8 cellular contexts compared by ENCODE assay signal in genomic region chrX:46461653-46462191, GRCh38.
A peak's percentile ranks its signal among the peaks of the same experiment; 100 is the strongest.
DNase-seq lines count a peak whose midpoint lies in the region; ATAC-seq and TF ChIP-seq lines count a peak whose summit lies in the region.

No MANE protein-coding gene starts in this region.

- peak; percentile 98 for ATAC-seq in HG02759 (IDR thresholded peaks at IDR 0.05; ENCODE audit: unreplicated experiment)
- no peak for ATAC-seq in left cardiac atrium

- peak overlapping the region; percentile 9 for H3K4me3 Mint-ChIP-seq in activated CD4-positive, alpha-beta T cell treated with anti-CD3 and anti-CD28 coated beads, Interleukin-2, amount 10 ng/mL, durations not matched to agents 7 days and 5 days
- H3K4me3 Mint-ChIP-seq in progenitor cell of endocrine pancreas (ENCODE audit: low read depth) = no peak overlapping the region

- intact Hi-C loops in left cardiac atrium (cut with DNase I) = no loop called here

- TF ChIP-seq CTCF in progenitor cell of endocrine pancreas (IDR thresholded peaks at IDR 0.05; ENCODE audit: unreplicated experiment) = no peak

- peak; percentile 12 for DNase-seq in activated CD4-positive, alpha-beta T cell treated with anti-CD3 and anti-CD28 coated beads, Interleukin-2, amount 10 ng/mL, durations not matched to agents 7 days and 5 days
- DNase-seq in activated CD4-positive, alpha-beta T cell treated with anti-CD3 and anti-CD28 coated beads, Interleukin-2, amount 50 U/mL, for 1 hour = no peak
- DNase-seq in MV-4-11 (lab: John Stamatoyannopoulos, UW) (peak; percentile 64), progenitor cell of endocrine pancreas (ENCODE audit: low spot score, unreplicated experiment) (no peak), left cardiac atrium (no peak), NCI-H524 treated with DMSO at 0.1 percent for 48 hours (lab: John Stamatoyannopoulos, UW) (no peak), NCI-H82 (lab: John Stamatoyannopoulos, UW) (no peak)

- no peaks in the 10 kb centered on the region for H3K27me3 Mint-ChIP-seq in activated CD4-positive, alpha-beta T cell treated with anti-CD3 and anti-CD28 coated beads, Interleukin-2, amount 10 ng/mL, durations not matched to agents 7 days and 5 days
- H3K27me3 Mint-ChIP-seq in progenitor cell of endocrine pancreas = no peaks in the 10 kb centered on the region

- CTCF ChIA-PET in activated CD4-positive, alpha-beta T cell treated with anti-CD3 and anti-CD28 coated beads, Interleukin-2, amount 10 ng/mL, durations not matched to agents 7 days and 5 days (lab: Charles Lee) = interaction anchor here (0.6 kb wide), 1 partner anchor 105 kb away, joined by 3 read pairs; no protein-coding TSS in a partner anchor

- no peaks in the 10 kb centered on the region for H3K9me3 Mint-ChIP-seq in activated CD4-positive, alpha-beta T cell treated with anti-CD3 and anti-CD28 coated beads, Interleukin-2, amount 10 ng/mL, durations not matched to agents 7 days and 5 days
- H3K9me3 Mint-ChIP-seq in progenitor cell of endocrine pancreas (ENCODE audit: low read depth) = peaks cover 5% of the 10 kb centered on the region

- POLR2A ChIA-PET in activated CD4-positive, alpha-beta T cell treated with anti-CD3 and anti-CD28 coated beads, Interleukin-2, amount 10 ng/mL, durations not matched to agents 7 days and 5 days (lab: Charles Lee) = no interaction called here

- H3K36me3 Mint-ChIP-seq in activated CD4-positive, alpha-beta T cell treated with anti-CD3 and anti-CD28 coated beads, Interleukin-2, amount 10 ng/mL, durations not matched to agents 7 days and 5 days (ENCODE audit: low read depth) = peaks cover 47% of the 10 kb centered on the region
- H3K36me3 Mint-ChIP-seq in progenitor cell of endocrine pancreas (ENCODE audit: insufficient read depth) = peaks cover 9% of the 10 kb centered on the region

- H3K27ac Mint-ChIP-seq in activated CD4-positive, alpha-beta T cell treated with anti-CD3 and anti-CD28 coated beads, Interleukin-2, amount 10 ng/mL, durations not matched to agents 7 days and 5 days = peak overlapping the region; percentile 60
- peak overlapping the region; percentile 29 for H3K27ac Mint-ChIP-seq in progenitor cell of endocrine pancreas

- peaks cover 17% of the 10 kb centered on the region for H3K4me1 Mint-ChIP-seq in activated CD4-positive, alpha-beta T cell treated with anti-CD3 and anti-CD28 coated beads, Interleukin-2, amount 10 ng/mL, durations not matched to agents 7 days and 5 days
- H3K4me1 Mint-ChIP-seq in progenitor cell of endocrine pancreas (ENCODE audit: low read depth) = peaks cover 14% of the 10 kb centered on the region

Comparison
In these comparisons a context has a peak if more than half of its experiments do, and no peak if none do; other contexts are left out.
1. DNase-seq: peak in activated CD4-positive, alpha-beta T cell treated with anti-CD3 and anti-CD28 coated beads, Interleukin-2, amount 10 ng/mL, durations not matched to agents 7 days and 5 days (single experiment) and MV-4-11 (single experiment); none in activated CD4-positive, alpha-beta T cell treated with anti-CD3 and anti-CD28 coated beads, Interleukin-2, amount 50 U/mL, for 1 hour (single experiment), progenitor cell of endocrine pancreas (single experiment), left cardiac atrium (single experiment), NCI-H524 treated with DMSO at 0.1 percent for 48 hours (single experiment) and NCI-H82 (single experiment).